ENCODE assay signal across 8 cellular contexts in genomic region chr11:66068154-66068821, GRCh38. TPM values are rescaled to one million over a fixed set of nuclear protein-coding genes. Genes with fewer than 3 reads are reported as not detected.
DNase-seq lines count a peak whose midpoint lies in the region; ATAC-seq and TF ChIP-seq lines count a peak whose summit lies in the region.

No MANE protein-coding gene starts in this region.

- no peak for ATAC-seq in GM21825 (IDR thresholded peaks at IDR 0.05; ENCODE audit: unreplicated experiment)

- no peak overlapping the region; the same call in 1 of the 2 replicates for H3K27ac ChIP-seq in SJCRH30
- H3K27ac ChIP-seq in osteoblast (ENCODE audit: low read depth, low read length), result peak overlapping the region; percentile 95
- H3K27ac ChIP-seq in thymus (ENCODE audit: low read depth), result peak overlapping the region; percentile 50

- H3K27me3 ChIP-seq in SJCRH30 (no peaks in the 10 kb centered on the region), osteoblast (ENCODE audit: insufficient read depth, low read length) (no peaks in the 10 kb centered on the region), thymus (ENCODE audit: control insufficient read depth, insufficient read depth) (no peaks in the 10 kb centered on the region)

- peaks cover 48% of the 10 kb centered on the region for H3K79me2 ChIP-seq in osteoblast (ENCODE audit: insufficient read depth, low read length)

- 69% methylated on average over 17 of the region's 17 CpGs for WGBS in thymus

- no peak for TF ChIP-seq EP300 in Ishikawa (IDR thresholded peaks at IDR 0.05; ENCODE audit: borderline replicate concordance)

- DNase-seq in Caki2 (ENCODE audit: low read depth) (peak; percentile 44), SJCRH30 (peak; percentile 79 to 88), foreskin fibroblast (peak; percentile 48 to 83), osteoblast (ENCODE audit: insufficient read length, low spot score, missing footprints) (peak; percentile 82)
- peak; percentile 35 to 62 (median 56) for DNase-seq in activated naive CD4-positive, alpha-beta T cell (lab: John Stamatoyannopoulos, UW)

- no peak overlapping the region for H3K4me3 ChIP-seq in SJCRH30
- no peak overlapping the region for H3K4me3 ChIP-seq in foreskin fibroblast (ENCODE audit: low read depth in 1 of 2, low read length in 2 of 2)
- H3K4me3 ChIP-seq in osteoblast (ENCODE audit: insufficient read depth, low read length), result no peak overlapping the region
- H3K4me3 ChIP-seq in thymus (ENCODE audit: low read length), result no peak overlapping the region

- H3K36me3 ChIP-seq in SJCRH30, result peaks cover 62% of the 10 kb centered on the region
- H3K36me3 ChIP-seq in osteoblast (ENCODE audit: insufficient read depth, low read length), result peaks cover 60% of the 10 kb centered on the region
- H3K36me3 ChIP-seq in thymus (ENCODE audit: control insufficient read depth, insufficient read depth), result peaks cover 47% of the 10 kb centered on the region

- in situ Hi-C loops in Caki2 (cut with HindIII; ENCODE audit: low pct_unique_long_range_greater_than_20kb, low sequenced_read_pairs), result no loop called here

- H3K4me1 ChIP-seq in SJCRH30 (peaks cover 19% of the 10 kb centered on the region), osteoblast (ENCODE audit: insufficient read depth, low read length) (peaks cover 21% of the 10 kb centered on the region), thymus (ENCODE audit: control insufficient read depth, insufficient read depth, low read length) (peaks cover 9% of the 10 kb centered on the region)

- H4K20me1 ChIP-seq in osteoblast (ENCODE audit: insufficient read depth, low read length), result peaks cover 20% of the 10 kb centered on the region

- TF ChIP-seq RAD21 in Ishikawa (IDR thresholded peaks at IDR 0.05; ENCODE audit: low read depth), result peak; percentile 74

- TF ChIP-seq CTCF in foreskin fibroblast (IDR thresholded peaks at IDR 0.05; ENCODE audit: low read depth, low read length), result peak; percentile 80
- TF ChIP-seq CTCF in osteoblast (IDR thresholded peaks at IDR 0.05; ENCODE audit: extremely low read depth, low read depth, low read length), result peak; percentile 93

- no peaks in the 10 kb centered on the region for H3K9me3 ChIP-seq in SJCRH30 (replicated peaks)
- H3K9me3 ChIP-seq in osteoblast (ENCODE audit: low read depth, low read length), result no peaks in the 10 kb centered on the region
- no peaks in the 10 kb centered on the region for H3K9me3 ChIP-seq in thymus (ENCODE audit: control insufficient read depth)

- H2AFZ ChIP-seq in osteoblast (ENCODE audit: low read length), result no peak overlapping the region

- H3K4me2 ChIP-seq in osteoblast (ENCODE audit: insufficient read depth, low read length), result peak overlapping the region; percentile 83

TF ChIP-seq in Ishikawa, 13 proteins besides CTCF, POLR2A, EP300 and RAD21:
- TF ChIP-seq FOXM1 (IDR thresholded peaks at IDR 0.05; ENCODE audit: borderline replicate concordance, low read depth) (no peak), CEBPB (IDR thresholded peaks at IDR 0.05) (no peak), TCF12 (IDR thresholded peaks at IDR 0.05; ENCODE audit: low read depth) (no peak), REST (IDR thresholded peaks at IDR 0.05; ENCODE audit: low read depth) (no peak), CREB1 (IDR thresholded peaks at IDR 0.05; ENCODE audit: low read depth) (no peak), TEAD4 (IDR thresholded peaks at IDR 0.05) (no peak), USF1 (IDR thresholded peaks at IDR 0.05) (no peak), EGR1 (IDR thresholded peaks at IDR 0.05) (no peak), ZBTB7A (IDR thresholded peaks at IDR 0.05; ENCODE audit: low read depth) (no peak), MAX (IDR thresholded peaks at IDR 0.05) (no peak), TAF1 (IDR thresholded peaks at IDR 0.05; ENCODE audit: low read depth) (no peak), NFIC (IDR thresholded peaks at IDR 0.05) (no peak), YY1 (IDR thresholded peaks at IDR 0.05; ENCODE audit: low read depth) (no peak)

RNA-seq across cellular contexts. Expression of gene PACS1, which starts 1.8 kb away (rescaled TPM):
- total RNA-seq in Caki2 (2014; rRNA removed; shearing (Covaris generic); ENCODE audit: low replicate concordance), result 4.2 and 15.9 TPM in 2 replicates
- 11.8 and 12.5 TPM in 2 replicates for total RNA-seq in SJCRH30 (2014; rRNA removed; shearing (Covaris generic))
- 38.0 and 39.8 TPM in 2 replicates for total RNA-seq in osteoblast
- 29.5 TPM for polyA plus RNA-seq in thymus

RNA-seq across cellular contexts. Expression of gene SF3B2, which starts 16.1 kb away (rescaled TPM):
- 191 and 216 TPM in 2 replicates for total RNA-seq in Caki2 (2014; rRNA removed; shearing (Covaris generic); ENCODE audit: low replicate concordance)
- 163 and 169 TPM in 2 replicates for total RNA-seq in SJCRH30 (2014; rRNA removed; shearing (Covaris generic))
- 131 and 164 TPM in 2 replicates for total RNA-seq in osteoblast
- polyA plus RNA-seq in thymus, result 147 TPM

RNA-seq across cellular contexts. Expression of gene GAL3ST3, which starts 19.3 kb away (rescaled TPM):
- not detected in 2 replicates for total RNA-seq in Caki2 (2014; rRNA removed; shearing (Covaris generic); ENCODE audit: low replicate concordance)
- total RNA-seq in SJCRH30 (2014; rRNA removed; shearing (Covaris generic)), result not detected in 2 replicates
- total RNA-seq in osteoblast, result not detected in 2 replicates
- 0.25 TPM for polyA plus RNA-seq in thymus

RNA-seq across cellular contexts. Expression of gene CATSPER1, which starts 42.0 kb away (rescaled TPM):
- 0.67 and 2.8 TPM in 2 replicates for total RNA-seq in Caki2 (2014; rRNA removed; shearing (Covaris generic); ENCODE audit: low replicate concordance)
- total RNA-seq in SJCRH30 (2014; rRNA removed; shearing (Covaris generic)), result 0.24 and 0.51 TPM in 2 replicates
- total RNA-seq in osteoblast, result not detected in 2 replicates
- polyA plus RNA-seq in thymus, result 0.34 TPM

RNA-seq across cellular contexts. Expression of gene CST6, which starts 56.5 kb away (rescaled TPM):
- not detected in 2 replicates for total RNA-seq in Caki2 (2014; rRNA removed; shearing (Covaris generic); ENCODE audit: low replicate concordance)
- not detected in 2 replicates for total RNA-seq in SJCRH30 (2014; rRNA removed; shearing (Covaris generic))
- total RNA-seq in osteoblast, result 1.8 and 2.9 TPM in 2 replicates
- 23.0 TPM for polyA plus RNA-seq in thymus
